Comparison of ENCODE assay signal across 1 cellular context in the genomic region with DNA sequence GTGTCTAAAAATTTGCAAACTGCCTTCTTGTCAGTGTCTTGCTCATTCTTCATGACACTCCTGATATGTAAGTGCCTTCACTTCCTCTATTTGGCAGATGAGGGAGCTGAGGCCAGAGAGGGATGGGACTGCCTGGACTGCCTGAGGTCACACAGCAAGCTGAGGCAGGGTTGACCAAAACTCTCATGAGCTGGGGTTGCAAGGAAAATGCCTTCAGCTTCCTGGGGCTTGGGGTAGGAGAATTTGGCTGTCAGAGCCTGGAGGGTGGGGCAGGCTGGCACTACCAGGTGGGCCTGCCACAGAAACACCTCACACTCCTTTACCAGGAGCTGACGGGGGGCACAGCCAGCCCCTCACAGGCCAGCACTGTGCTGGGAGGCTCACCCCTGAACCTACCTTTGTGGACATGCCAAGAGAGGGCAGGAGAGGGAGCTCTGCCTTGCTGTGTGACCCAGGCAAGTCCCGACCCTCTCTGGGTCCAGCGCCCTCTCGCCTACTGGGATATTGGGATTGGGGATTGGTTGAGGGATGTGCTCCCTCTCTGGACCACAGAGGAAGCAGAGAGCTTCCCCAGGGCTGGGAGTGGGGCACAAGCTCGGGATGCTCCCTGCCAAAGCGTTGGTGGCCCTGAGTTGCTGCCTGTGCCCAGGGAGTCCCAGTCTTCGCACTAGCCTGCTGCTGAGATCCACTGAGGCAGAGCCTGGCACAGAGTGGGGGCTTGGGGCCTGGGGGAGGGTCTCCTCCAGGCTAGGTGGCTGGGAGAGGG.
TF ChIP-seq lines count a peak whose summit lies in the region.

No MANE protein-coding gene starts in this region.

TF ChIP-seq in HepG2, 621 proteins besides CTCF, POLR2A, EP300 and RAD21:
- TF ChIP-seq ZNF629 (CRISPR knock-in tag; conservative IDR thresholded peaks at IDR 0.05) (no peak), ZNF768 (CRISPR knock-in tag; IDR thresholded peaks at IDR 0.05) (peak; percentile 99), PRPF4 (IDR thresholded peaks at IDR 0.05; ENCODE audit: low read depth, low read length, poor library complexity, severe bottlenecking) (no peak), CCAR2 (optimal IDR thresholded peaks at IDR 0.05; ENCODE audit: low read depth, low read length) (no peak)
